Comparison of ENCODE assay signal across 23 cellular contexts in genomic region chr3:175692256-175692655, GRCh38.
"Had no signal": no experiment of that assay in that cellular context is flagged by ENCODE, and none has a peak within 500 bp of the region (broad histone marks: within the 10 kb centered on the region; RNA-seq: fewer than 3 reads in every experiment).

No MANE protein-coding gene starts in this region.

- DNase-seq: activated CD4-positive, alpha-beta memory T cell treated with anti-CD3 and anti-CD28 coated beads, Interleukin-2, amount 10 ng/mL, durations not matched to agents 7 days and 5 days; activated CD4-positive, alpha-beta T cell treated with anti-CD3 and anti-CD28 coated beads for 36 hours; activated CD4-positive, alpha-beta T cell treated with anti-CD3 and anti-CD28 coated beads, Interleukin-2, amount 50 U/mL, for 1 hour; activated CD4-positive, CD25-positive, alpha-beta regulatory T cell; activated gamma-delta T cell; activated naive CD4-positive, alpha-beta T cell treated with anti-CD3 and anti-CD28 coated beads for 36 hours; activated T-cell treated with anti-CD3 and anti-CD28 coated beads for 4 hours; activated T-cell treated with anti-CD3 and anti-CD28 coated beads, Interleukin-2, amount 50 U/mL, for 48 hours; amygdala; NCI-H1105 treated with DMSO at 0.1 percent for 48 hours; NCI-H1436 treated with DMSO at 0.1 percent for 48 hours; NCI-H187; NCI-H2081; NCI-H446; NCI-H524; RPMI8226; T-helper 1 cell had no signal

- H3K9ac ChIP-seq: KMS-11 had no signal

- H3K4me3 ChIP-seq: SK-N-MC had no signal

- H3K4me2 ChIP-seq: KMS-11 had no signal

- ATAC-seq: activated CD4-positive, alpha-beta T cell treated with anti-CD3 and anti-CD28 coated beads for 36 hours; activated T-helper 17 cell treated with anti-CD3 and anti-CD28 coated beads, Interleukin-2, amount 50 U/mL, for 72 hours; Panc1; Right ventricle myocardium inferior had no signal

- H3K27ac ChIP-seq: KMS-11, SK-N-MC, VCaP had no signal
